ENCODE assay signal across 9 cellular contexts in genomic region chr16:17404903-17405691, GRCh38.
DNase-seq lines count a peak whose midpoint lies in the region; ATAC-seq, FAIRE-seq and TF ChIP-seq lines count a peak whose summit lies in the region.
"Had no signal": no experiment of that assay in that cellular context is flagged by ENCODE, and none has a peak within 500 bp of the region (broad histone marks: within the 10 kb centered on the region; RNA-seq: fewer than 3 reads in every experiment).

No MANE protein-coding gene starts in this region.

- no peak for FAIRE-seq in pancreas (lab: Jason Lieb, UNC)

- ATAC-seq in SK-N-SH treated with all-trans-retinoic acid at 6 μM for 48 hours (peak; percentile 45), pancreas (peak; percentile 55 to 76 (median 72)), HG03045 (IDR thresholded peaks at IDR 0.05; ENCODE audit: unreplicated experiment) (no peak)

- H3K79me2 ChIP-seq in trophoblast cell (ENCODE audit: control insufficient read depth, insufficient read depth, low read length, poor library complexity) = peaks cover 2% of the 10 kb centered on the region

- peak overlapping the region; percentile 75 to 93 (median 88) for H3K4me2 ChIP-seq in BLaER1 treated with 17β-estradiol and CSF1 and Interleukin-3, amounts not matched to agents 10 nM and 100 nM
- no peak overlapping the region for H3K4me2 ChIP-seq in trophoblast cell (ENCODE audit: low read length)

- no peak overlapping the region for H2AK5ac ChIP-seq in trophoblast cell (ENCODE audit: low read length)

- peaks cover 0 to 55% (median 31%) of the 10 kb centered on the region in 11 experiments; a peak in 16 of 22 replicates for H3K36me3 ChIP-seq in BLaER1 treated with 17β-estradiol and CSF1 and Interleukin-3, amounts not matched to agents 10 nM and 100 nM
- H3K36me3 ChIP-seq in pancreas (no peaks in the 10 kb centered on the region), trophoblast cell (ENCODE audit: control insufficient read depth in 1 of 2, insufficient read depth in 2 of 2, low read length in 2 of 2) (peaks cover 0 to 2% of the 10 kb centered on the region in 2 experiments)

- H3K9ac ChIP-seq in BLaER1 treated with 17β-estradiol and CSF1 and Interleukin-3, amounts not matched to agents 10 nM and 100 nM = peak overlapping the region; percentile 58 to 79 (median 71)
- no peak overlapping the region for H3K9ac ChIP-seq in trophoblast cell (ENCODE audit: low read length)

- no peak overlapping the region for H2BK120ac ChIP-seq in trophoblast cell (ENCODE audit: insufficient read depth, low read length, poor library complexity)

- no peak overlapping the region for H4K8ac ChIP-seq in trophoblast cell (ENCODE audit: low read depth, low read length)

- no peak overlapping the region for H2BK5ac ChIP-seq in trophoblast cell (ENCODE audit: low read depth, low read length, poor library complexity)

- no peak overlapping the region for H3K23ac ChIP-seq in trophoblast cell (ENCODE audit: low read length)

- TF ChIP-seq CTCF in foreskin fibroblast (IDR thresholded peaks at IDR 0.05; ENCODE audit: low read depth, low read length) = no peak
- no peak for TF ChIP-seq CTCF in pancreas (IDR thresholded peaks at IDR 0.05)

- H3K27me3 ChIP-seq in BLaER1 treated with 17β-estradiol and CSF1 and Interleukin-3, amounts not matched to agents 10 nM and 100 nM = no peaks in the 10 kb centered on the region
- H3K27me3 ChIP-seq in pancreas = no peaks in the 10 kb centered on the region
- H3K27me3 ChIP-seq in trophoblast cell (ENCODE audit: insufficient read depth, low read length) = no peaks in the 10 kb centered on the region

- H2BK12ac ChIP-seq in trophoblast cell (ENCODE audit: low read length) = no peak overlapping the region

- H4K91ac ChIP-seq in trophoblast cell (ENCODE audit: low read depth, low read length) = no peak overlapping the region

- DNase-seq in foreskin fibroblast (peak; percentile 86 to 93), pancreas (peak; percentile 19 to 72 (median 42)), DMS79 (lab: John Stamatoyannopoulos, UW) (no peak), trophoblast cell (no peak), SW 1271 (lab: John Stamatoyannopoulos, UW) (no peak)
- DNase-seq: stimulated activated CD4-positive, alpha-beta T cell treated with anti-CD3 and anti-CD28 coated beads, Interleukin-4, amount 100 ng/mL, for 24 hours had no signal

- H3K4me3 ChIP-seq in BLaER1 treated with 17β-estradiol and CSF1 and Interleukin-3, amounts not matched to agents 10 nM and 100 nM = peak overlapping the region in 7 of 10 experiments; percentile 12 to 50 (median 33); a peak in 14 of 20 replicates
- no peak overlapping the region for H3K4me3 ChIP-seq in foreskin fibroblast (ENCODE audit: low read depth in 1 of 2, low read length in 2 of 2)
- no peak overlapping the region for H3K4me3 ChIP-seq in pancreas
- no peak overlapping the region for H3K4me3 ChIP-seq in trophoblast cell (ENCODE audit: low read depth, low read length)

- no peak overlapping the region for H4K12ac ChIP-seq in trophoblast cell (ENCODE audit: low read depth, low read length)

- no peak overlapping the region for H3K4ac ChIP-seq in trophoblast cell (ENCODE audit: low read depth, low read length)

- peaks cover 0 to 43% (median 11%) of the 10 kb centered on the region in 11 experiments; a peak in 9 of 22 replicates for H4K20me1 ChIP-seq in BLaER1 treated with 17β-estradiol and CSF1 and Interleukin-3, amounts not matched to agents 10 nM and 100 nM

- H3K18ac ChIP-seq in trophoblast cell (ENCODE audit: low read length) = no peak overlapping the region

- intact Hi-C loops in pancreas (cut with DNase I) = no loop called here

- peak overlapping the region; percentile 59 to 85 (median 78); a peak in 21 of 22 replicates for H3K27ac ChIP-seq in BLaER1 treated with 17β-estradiol and CSF1 and Interleukin-3, amounts not matched to agents 10 nM and 100 nM
- peak overlapping the region; percentile 14 to 66 (median 36) for H3K27ac ChIP-seq in pancreas
- no peak overlapping the region for H3K27ac ChIP-seq in trophoblast cell (ENCODE audit: low read depth, low read length)

- no peak overlapping the region for H2AFZ ChIP-seq in trophoblast cell (ENCODE audit: insufficient read depth, low read length, poor library complexity)

- H3K79me1 ChIP-seq in trophoblast cell (ENCODE audit: low read length) = no peaks in the 10 kb centered on the region

- H3K9me3 ChIP-seq in BLaER1 treated with 17β-estradiol and CSF1 and Interleukin-3, amounts not matched to agents 10 nM and 100 nM (replicated peaks in 1 of 11) = peaks cover 0 to 9% (median 0%) of the 10 kb centered on the region in 11 experiments; a peak in 2 of 22 replicates
- H3K9me3 ChIP-seq in pancreas (no peaks in the 10 kb centered on the region), trophoblast cell (ENCODE audit: insufficient read depth, low read depth, low read length) (no peaks in the 10 kb centered on the region)

- H3K14ac ChIP-seq in trophoblast cell (ENCODE audit: low read length) = no peak overlapping the region

- H3K4me1 ChIP-seq in BLaER1 treated with 17β-estradiol and CSF1 and Interleukin-3, amounts not matched to agents 10 nM and 100 nM = peaks cover 73 to 98% (median 89%) of the 10 kb centered on the region in 10 experiments
- peaks cover 0 to 4% (median 1%) of the 10 kb centered on the region in 3 donors for H3K4me1 ChIP-seq in pancreas
- peaks cover 5 to 8% of the 10 kb centered on the region in 2 experiments for H3K4me1 ChIP-seq in trophoblast cell (ENCODE audit: control insufficient read depth in 1 of 2, insufficient read depth in 2 of 2, low read length in 2 of 2)

- WGBS in pancreas, 2 donors = 67 to 71% methylated on average over 24 of the region's 24 CpGs
- no CpG with 5 or more reads among the region's 24 CpGs for WGBS in trophoblast cell (ENCODE audit: extremely low coverage, insufficient coverage, insufficient read length)

TF ChIP-seq in SK-N-SH treated with all-trans-retinoic acid at 6 μM for 48 hours, 23 proteins besides CTCF, POLR2A, EP300 and RAD21:
- TF ChIP-seq ZFP3 (CRISPR knock-in tag; IDR thresholded peaks at IDR 0.05) = no peak

Comparison
In these comparisons a context has a peak if more than half of its experiments do, and no peak if none do; other contexts are left out.
1. H3K4me3 ChIP-seq: peak in BLaER1 treated with 17β-estradiol and CSF1 and Interleukin-3, amounts not matched to agents 10 nM and 100 nM (7 of 10); none in foreskin fibroblast (0 of 2), pancreas (0 of 4) and trophoblast cell (single experiment).
2. DNase-seq: peak in foreskin fibroblast (2 of 2) and pancreas (6 of 6); none in DMS79 (single experiment), trophoblast cell (0 of 2) and SW 1271 (0 of 2).